16 cellular contexts compared by ENCODE assay signal in the genomic region with DNA sequence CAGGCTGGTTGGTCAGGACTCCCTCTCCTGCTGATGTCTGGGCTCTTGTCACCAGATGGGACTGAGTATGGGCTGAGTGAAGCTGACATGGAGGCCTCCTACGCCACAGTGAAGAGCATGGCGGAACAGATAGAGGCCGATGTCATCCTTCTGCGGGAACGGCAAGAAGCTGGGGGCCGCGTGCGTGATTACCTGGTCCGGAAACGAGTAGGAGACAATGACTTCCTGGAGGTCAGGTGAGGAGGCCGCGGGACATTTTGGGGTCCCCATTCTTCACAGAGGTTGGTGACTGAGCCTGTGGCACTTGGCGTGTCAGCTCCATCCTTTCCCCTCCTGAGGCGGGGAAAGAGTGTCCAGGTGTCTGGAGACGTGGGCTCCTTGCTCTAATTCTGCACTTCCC. TPM values are rescaled to one million over a fixed set of nuclear protein-coding genes. Genes with fewer than 3 reads are reported as not detected.
DNase-seq lines count a peak whose midpoint lies in the region; ATAC-seq and TF ChIP-seq lines count a peak whose summit lies in the region.
"Had no signal": no experiment of that assay in that cellular context is flagged by ENCODE, and none has a peak within 500 bp of the region (broad histone marks: within the 10 kb centered on the region; RNA-seq: fewer than 3 reads in every experiment).

No MANE protein-coding gene starts in this region.

- ATAC-seq in right cardiac atrium (no peak), GM18909 (IDR thresholded peaks at IDR 0.05; ENCODE audit: poor library complexity, unreplicated experiment) (no peak), GM21526 (IDR thresholded peaks at IDR 0.05; ENCODE audit: low FRiP score, unreplicated experiment) (no peak)
- ATAC-seq: PC-3 had no signal

- H3K27ac Mint-ChIP-seq in dendritic cell treated with granulocyte-macrophage colony-stimulating factor and Interleukin-4, amounts not matched to agents 40 ng/mL and 50 ng/mL, for 4 days, result peak overlapping the region; percentile 52

- H3K4me3 ChIP-seq in right cardiac atrium (ENCODE audit: low read length) (no peak overlapping the region), neutrophil (ENCODE audit: low read depth in 1 of 2, low read length in 1 of 2) (no peak overlapping the region)

- peaks cover 58% of the 10 kb centered on the region for H3K4me1 Mint-ChIP-seq in dendritic cell treated with granulocyte-macrophage colony-stimulating factor and Interleukin-4, amounts not matched to agents 40 ng/mL and 50 ng/mL, for 4 days (ENCODE audit: low read depth)

- 92% methylated on average over 15 of the region's 15 CpGs for WGBS in right cardiac atrium

- peaks cover 68% of the 10 kb centered on the region for H3K36me3 Mint-ChIP-seq in dendritic cell treated with granulocyte-macrophage colony-stimulating factor and Interleukin-4, amounts not matched to agents 40 ng/mL and 50 ng/mL, for 4 days (ENCODE audit: low read depth)

- no peak overlapping the region for H3K4me3 Mint-ChIP-seq in dendritic cell treated with granulocyte-macrophage colony-stimulating factor and Interleukin-4, amounts not matched to agents 40 ng/mL and 50 ng/mL, for 4 days

- peak; percentile 53 for DNase-seq in cardiac septum (ENCODE audit: low spot score)
- DNase-seq in right cardiac atrium, result no peak
- DNase-seq in GM13977 (ENCODE audit: low spot score), result no peak
- DNase-seq: ACHN, C1 segment of cervical spinal cord, HCEC 1CT, IMR-90, NCI-H187 treated with DMSO at 0.1 percent for 48 hours, NCI-H226, NCI-H524 treated with DMSO at 0.1 percent for 48 hours, PC-3, RPMI8226 had no signal

- H3K27ac ChIP-seq in right cardiac atrium (ENCODE audit: low read length) (no peak overlapping the region), neutrophil (peak overlapping the region; percentile 63)

- H3K4me1 ChIP-seq in right cardiac atrium (ENCODE audit: control insufficient read depth, insufficient read depth, low read length) (peaks cover 11% of the 10 kb centered on the region), neutrophil (ENCODE audit: control insufficient read depth in 1 of 2, insufficient read depth in 1 of 2, low read depth in 1 of 2, low read length in 1 of 2) (peaks cover 40 to 43% of the 10 kb centered on the region in 2 experiments)

- intact Hi-C loops in cardiac septum (cut with DNase I) (no loop called here), right cardiac atrium (cut with DNase I) (no loop called here)
- intact Hi-C loops in dendritic cell treated with granulocyte-macrophage colony-stimulating factor and Interleukin-4, amounts not matched to agents 40 ng/mL and 50 ng/mL, for 4 days (cut with micrococcal nuclease), result no loop called here

- no peaks in the 10 kb centered on the region for H3K27me3 ChIP-seq in right cardiac atrium (ENCODE audit: control insufficient read depth, insufficient read depth)
- no peaks in the 10 kb centered on the region for H3K27me3 ChIP-seq in neutrophil

- no peaks in the 10 kb centered on the region for H3K27me3 Mint-ChIP-seq in dendritic cell treated with granulocyte-macrophage colony-stimulating factor and Interleukin-4, amounts not matched to agents 40 ng/mL and 50 ng/mL, for 4 days

- H3K9me3 ChIP-seq in right cardiac atrium (ENCODE audit: control insufficient read depth, low read length), result no peaks in the 10 kb centered on the region
- no peaks in the 10 kb centered on the region for H3K9me3 ChIP-seq in neutrophil

- in situ Hi-C loops in GM13977 (cut with MboI; ENCODE audit: low pct_unique_long_range_greater_than_20kb, low sequenced_read_pairs, unreplicated experiment), result no loop called here

- peaks cover 64% of the 10 kb centered on the region for H3K36me3 ChIP-seq in neutrophil

- TF ChIP-seq CTCF in neutrophil (IDR thresholded peaks at IDR 0.05), result no peak
- TF ChIP-seq CTCF in GM13977 (IDR thresholded peaks at IDR 0.05; ENCODE audit: extremely low read depth, insufficient read depth, missing control alignments), result no peak

- no peaks in the 10 kb centered on the region for H3K9me3 Mint-ChIP-seq in dendritic cell treated with granulocyte-macrophage colony-stimulating factor and Interleukin-4, amounts not matched to agents 40 ng/mL and 50 ng/mL, for 4 days

RNA-seq across cellular contexts. Expression of gene GTPBP1, which starts 10.1 kb away (rescaled TPM):
- 34.3 TPM for total RNA-seq in cardiac septum
- total RNA-seq in right cardiac atrium, result 10 to 100 TPM; 29.1 to 34.5 (median 30.9) TPM
- polyA plus RNA-seq in right cardiac atrium, result 19.1 TPM

RNA-seq across cellular contexts. Expression of gene JOSD1, which starts 15.1 kb away (rescaled TPM):
- total RNA-seq in cardiac septum (24.0 TPM), right cardiac atrium (10 to 100 TPM; 21.4 to 28.6 (median 22.5) TPM)
- 14.3 TPM for polyA plus RNA-seq in right cardiac atrium

RNA-seq across cellular contexts. Expression of gene TOMM22, which starts 34.1 kb away (rescaled TPM):
- total RNA-seq in cardiac septum (55.7 TPM), right cardiac atrium (10 to 100 TPM; 57.8 to 67.3 (median 59.9) TPM)
- polyA plus RNA-seq in right cardiac atrium, result 41.0 TPM

RNA-seq across cellular contexts. Expression of gene SUN2, which starts 39.9 kb away (rescaled TPM):
- total RNA-seq in cardiac septum, result 130 TPM
- 100 to 1,000 TPM; 103 to 123 (median 116) TPM for total RNA-seq in right cardiac atrium
- 61.7 TPM for polyA plus RNA-seq in right cardiac atrium

RNA-seq across cellular contexts. Expression of gene CBY1, which starts 59.4 kb away (rescaled TPM):
- total RNA-seq in cardiac septum (36.9 TPM), right cardiac atrium (10 to 100 TPM; 35.6 to 45.3 (median 40.9) TPM)
- polyA plus RNA-seq in right cardiac atrium, result 63.0 TPM
